18 cellular contexts compared by ENCODE assay signal in genomic region chr4:171235516-171235915, GRCh38.
"Had no signal": no experiment of that assay in that cellular context is flagged by ENCODE, and none has a peak within 500 bp of the region (broad histone marks: within the 10 kb centered on the region; RNA-seq: fewer than 3 reads in every experiment).

No MANE protein-coding gene starts in this region.

- H3K9me3 ChIP-seq: esophagus squamous epithelium, mucosa of descending colon, ovary, tibial artery, upper lobe of left lung, uterus had no signal

- H3K27ac ChIP-seq: esophagus squamous epithelium, hepatocyte, ovary, tibial artery, upper lobe of left lung, uterus had no signal

- H2AFZ ChIP-seq: hepatocyte had no signal

- H3K4me2 ChIP-seq: hepatocyte had no signal

- H3K4me1 ChIP-seq: esophagus squamous epithelium, tibial artery, upper lobe of left lung, uterus had no signal

- DNase-seq: dermis blood vessel endothelial cell; esophagus squamous epithelium; foreskin melanocyte; head of caudate nucleus; mesendoderm; mucosa of descending colon; naive thymus-derived CD8-positive, alpha-beta T cell; nucleus accumbens; ovary; right cardiac atrium; stimulated activated CD4-positive, alpha-beta T cell treated with anti-CD3 and anti-CD28 coated beads, Interleukin-4, amount 100 ng/mL, for 1 hour; stimulated activated CD8-positive, alpha-beta memory T cell treated with anti-CD3 and anti-CD28 coated beads, Interleukin-4, amount 100 ng/mL, for 48 hours; stimulated activated naive CD8-positive, alpha-beta T cell treated with anti-CD3 and anti-CD28 coated beads, Interleukin-15, Interleukin-2, amounts not matched to agents 100 U/mL and 50 U/mL, for 24 hours; tibial artery; upper lobe of left lung; uterus had no signal

- ATAC-seq: mucosa of descending colon; naive thymus-derived CD8-positive, alpha-beta T cell; right cardiac atrium; stimulated activated effector memory CD8-positive, alpha-beta T cell treated with anti-CD3 and anti-CD28 coated beads, Interleukin-12 subunit alpha, Interleukin-12 subunit beta, amount 100 ng/mL, for 72 hours; stimulated activated naive CD8-positive, alpha-beta T cell treated with anti-CD3 and anti-CD28 coated beads, Interleukin-15, Interleukin-2, amounts not matched to agents 100 U/mL and 50 U/mL, for 24 hours had no signal

- H3K4me3 ChIP-seq: esophagus squamous epithelium, hepatocyte, mucosa of descending colon, ovary, tibial artery, upper lobe of left lung, uterus had no signal

- H3K79me2 ChIP-seq: hepatocyte had no signal

- H3K27me3 ChIP-seq: esophagus squamous epithelium, hepatocyte, ovary, tibial artery, upper lobe of left lung, uterus had no signal

- H3K36me3 ChIP-seq: esophagus squamous epithelium, ovary, tibial artery, upper lobe of left lung, uterus had no signal
